10 cellular contexts compared by ENCODE assay signal in the genomic region with DNA sequence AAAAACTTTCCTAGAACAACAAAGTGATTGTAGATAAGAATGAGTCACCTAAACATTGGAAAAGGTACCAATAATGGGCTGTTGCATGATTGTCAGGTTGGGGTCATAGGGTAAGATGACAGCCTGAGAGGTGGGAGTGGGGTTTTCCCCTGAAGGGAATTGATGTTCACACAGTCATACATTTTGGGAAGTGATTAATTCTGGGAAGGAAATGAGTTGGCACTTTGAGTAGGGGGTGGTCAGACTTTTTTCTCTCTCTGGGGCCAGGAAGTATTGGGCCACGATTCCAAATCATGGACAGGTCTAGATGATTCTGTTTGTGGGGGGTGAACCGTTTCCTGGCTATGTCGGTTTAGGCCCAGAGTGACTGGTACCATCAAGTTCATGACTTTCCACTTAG. TPM values are rescaled to one million over a fixed set of nuclear protein-coding genes. Genes with fewer than 3 reads are reported as not detected.
DNase-seq lines count a peak whose midpoint lies in the region; ATAC-seq, FAIRE-seq and TF ChIP-seq lines count a peak whose summit lies in the region.
"Had no signal": no experiment of that assay in that cellular context is flagged by ENCODE, and none has a peak within 500 bp of the region (broad histone marks: within the 10 kb centered on the region; RNA-seq: fewer than 3 reads in every experiment).

No MANE protein-coding gene starts in this region.

- no peaks in the 10 kb centered on the region for H3K79me1 ChIP-seq in H1 (ENCODE audit: low read depth, low read length)

- no peak for TF ChIP-seq RAD21 in H1 (IDR thresholded peaks at IDR 0.05 in 1 of 2, conservative IDR thresholded peaks at IDR 0.05 in 1 of 2; ENCODE audit: low read depth in 2 of 2, low read length in 2 of 2)

- no peak overlapping the region for H4K8ac ChIP-seq in H1 (ENCODE audit: extremely low read depth, insufficient read depth, low read length)

- no peaks in the 10 kb centered on the region for H3K9me3 Mint-ChIP-seq in MCF 10A (ENCODE audit: unreplicated experiment)
- peaks cover 4 to 9% of the 10 kb centered on the region in 2 donors for H3K9me3 Mint-ChIP-seq in stimulated activated naive B cell treated with anti-CD40 and anti-IgM and Interleukin-4, amounts not matched to agents 10 μg/mL and 1 μg/mL and 100 μg/mL, for 72 hours

- H3K79me2 ChIP-seq in mammary epithelial cell (ENCODE audit: insufficient read depth, low read length) (no peaks in the 10 kb centered on the region), H1 (ENCODE audit: control insufficient read depth in 1 of 2, insufficient read depth in 2 of 2, low read length in 2 of 2) (no peaks in the 10 kb centered on the region)

- no peak overlapping the region for H3K4me3 Mint-ChIP-seq in MCF 10A (ENCODE audit: unreplicated experiment)
- H3K4me3 Mint-ChIP-seq in stimulated activated naive B cell treated with anti-CD40 and anti-IgM and Interleukin-4, amounts not matched to agents 10 μg/mL and 1 μg/mL and 100 μg/mL, for 72 hours = peak overlapping the region; percentile 15 to 22

- 0 out of 2 replicates have a peak overlapping the region, but pooled peaks have one; percentile 10 for H2BK20ac ChIP-seq in H1 (ENCODE audit: low read length)

- no peak overlapping the region for H2AK5ac ChIP-seq in H1 (ENCODE audit: low read depth, low read length)

- peaks cover 39% of the 10 kb centered on the region for H3K4me1 ChIP-seq in mammary epithelial cell (ENCODE audit: insufficient read depth, low read length)
- peaks cover 38% of the 10 kb centered on the region for H3K4me1 ChIP-seq in RWPE2 (ENCODE audit: insufficient read depth, poor library complexity, severe bottlenecking)
- H3K4me1 ChIP-seq in H1 (replicated peaks in 1 of 4; ENCODE audit: control insufficient read depth in 3 of 4, insufficient read depth in 4 of 4, low read length in 3 of 4) = peaks cover 0 to 9% (median 4%) of the 10 kb centered on the region in 4 experiments; a peak in 4 of 7 replicates
- H3K4me1 ChIP-seq: HAP-1 had no signal

- H4K5ac ChIP-seq in H1 (ENCODE audit: insufficient read length, low read depth, low read length) = no peak overlapping the region

- peak; percentile 36; the same call in 2 of the 3 replicates for ATAC-seq in RWPE2 (ENCODE audit: low read depth)
- peak; percentile 74 to 78 for ATAC-seq in stimulated activated naive B cell treated with anti-CD40 and anti-IgM and Interleukin-4, amounts not matched to agents 10 μg/mL and 1 μg/mL and 100 μg/mL, for 72 hours (replicated peaks)

- no peak overlapping the region for H3K18ac ChIP-seq in H1 (ENCODE audit: extremely low read depth, low read length)

- peak overlapping the region; percentile 4; the same call in 1 of the 2 replicates for H2BK12ac ChIP-seq in H1 (ENCODE audit: low read depth, low read length)

- 89% methylated on average over 1 of the region's 3 CpGs for WGBS in mammary epithelial cell (ENCODE audit: low coverage, missing lambda C conversion rate)
- WGBS in H1 (ENCODE audit: extremely low coverage in 1 of 2, insufficient coverage in 1 of 2, insufficient read length in 1 of 2, insufficient replicate concordance in 2 of 2, low coverage in 1 of 2, low lambda C conversion rate in 2 of 2, missing lambda C conversion rate in 1 of 2), 2 experiments = 89% methylated on average over 3 of the region's 3 CpGs; no CpG with 5 or more reads in 1 of the 2 experiments

- BruUV-seq in mammary epithelial cell (replicated peaks; lab: Mats Ljungman, UMichigan) (no TSS peak), MCF 10A (replicated peaks; lab: Mats Ljungman, UMichigan) (no TSS peak)

- H3K27me3 Mint-ChIP-seq in MCF 10A (ENCODE audit: insufficient read depth, unreplicated experiment) = no peaks in the 10 kb centered on the region
- H3K27me3 Mint-ChIP-seq in stimulated activated naive B cell treated with anti-CD40 and anti-IgM and Interleukin-4, amounts not matched to agents 10 μg/mL and 1 μg/mL and 100 μg/mL, for 72 hours = no peaks in the 10 kb centered on the region

- intact Hi-C loops in mammary epithelial cell (cut with micrococcal nuclease) = no loop called here
- intact Hi-C loops in MCF 10A (cut with micrococcal nuclease) = no loop called here
- intact Hi-C loops in posterior cingulate gyrus (cut with DNase I) = no loop called here

- no peaks in the 10 kb centered on the region for H4K20me1 ChIP-seq in mammary epithelial cell (ENCODE audit: insufficient read depth, low read length)
- no peaks in the 10 kb centered on the region for H4K20me1 ChIP-seq in H1 (replicated peaks in 1 of 2; ENCODE audit: control insufficient read depth in 1 of 2, insufficient read depth in 2 of 2, low read length in 2 of 2)

- dilution Hi-C loops in mammary epithelial cell (cut with HindIII; ENCODE audit: low sequenced_read_pairs) = loop anchor here (10.0 kb wide), 1 partner anchor 149 kb away; no protein-coding TSS in a partner anchor

- H3K4me1 Mint-ChIP-seq in MCF 10A (ENCODE audit: insufficient read depth, unreplicated experiment) = peaks cover 42% of the 10 kb centered on the region
- peaks cover 51 to 64% of the 10 kb centered on the region in 2 donors for H3K4me1 Mint-ChIP-seq in stimulated activated naive B cell treated with anti-CD40 and anti-IgM and Interleukin-4, amounts not matched to agents 10 μg/mL and 1 μg/mL and 100 μg/mL, for 72 hours

- H3K23ac ChIP-seq in H1 (ENCODE audit: insufficient read length) = no peak overlapping the region

- no peak overlapping the region for H3K9ac ChIP-seq in mammary epithelial cell (ENCODE audit: insufficient read depth, low read length)
- no peak overlapping the region for H3K9ac ChIP-seq in H1 (replicated peaks in 1 of 4; ENCODE audit: extremely low read depth in 1 of 4, low read depth in 3 of 4, low read length in 3 of 4)

- H3K9me3 ChIP-seq in mammary epithelial cell (replicated peaks; ENCODE audit: insufficient read depth, low read length) (no peaks in the 10 kb centered on the region), RWPE2 (ENCODE audit: severe bottlenecking) (no peaks in the 10 kb centered on the region), H1 (ENCODE audit: insufficient read depth in 2 of 2, low read depth in 1 of 2, low read length in 1 of 2) (no peaks in the 10 kb centered on the region)
- H3K9me3 ChIP-seq: HAP-1 had no signal

- no peak overlapping the region for H3K14ac ChIP-seq in H1 (ENCODE audit: insufficient read length)

- H3K56ac ChIP-seq in H1 (replicated peaks; ENCODE audit: insufficient read length, low read depth, low read length) = no peak overlapping the region

- no peak for TF ChIP-seq EP300 in H1 (IDR thresholded peaks at IDR 0.05; ENCODE audit: borderline replicate concordance in 1 of 2, low read depth in 2 of 2, low read length in 2 of 2)

- H3K4me3 ChIP-seq in mammary epithelial cell (replicated peaks in 1 of 3; ENCODE audit: insufficient read depth in 1 of 3, low read depth in 2 of 3, low read length in 3 of 3) (no peak overlapping the region), RWPE2 (ENCODE audit: severe bottlenecking) (no peak overlapping the region), H1 (ENCODE audit: extremely low read depth in 1 of 4, insufficient read depth in 2 of 4, low read depth in 3 of 4, low read length in 4 of 4) (no peak overlapping the region)
- H3K4me3 ChIP-seq: HAP-1 had no signal

- no peak overlapping the region for H3K4ac ChIP-seq in H1 (replicated peaks; ENCODE audit: insufficient read length, low read depth, low read length)

- POLR2A ChIA-PET in MCF 10A (lab: Yijun Ruan, JAX) (no interaction called here), H1 (lab: Charles Lee; ENCODE audit: partially characterized antibody) (no interaction called here)

- no peak overlapping the region for H2BK120ac ChIP-seq in H1 (replicated peaks; ENCODE audit: low read depth, low read length)

- no peak overlapping the region for H2BK5ac ChIP-seq in H1 (ENCODE audit: low read depth, low read length)

- no peak for FAIRE-seq in H1 (lab: Jason Lieb, UNC)

- TF ChIP-seq CTCF in mammary epithelial cell (conservative IDR thresholded peaks at IDR 0.05 in 1 of 2, IDR thresholded peaks at IDR 0.05 in 1 of 2; ENCODE audit: extremely low read depth in 1 of 2, insufficient read depth in 1 of 2, low read depth in 1 of 2, low read length in 2 of 2) (no peak), MCF 10A (IDR thresholded peaks at IDR 0.05; ENCODE audit: unreplicated experiment) (no peak), RWPE2 (IDR thresholded peaks at IDR 0.05; ENCODE audit: poor library complexity, severe bottlenecking) (no peak), H1 (IDR thresholded peaks at IDR 0.05; ENCODE audit: control extremely low read depth in 1 of 3, insufficient read depth in 1 of 3, low read depth in 1 of 3, low read length in 3 of 3) (no peak)

- CTCF ChIA-PET in mammary epithelial cell (lab: Charles Lee; ENCODE audit: low non-redundant PET) (no interaction called here), MCF 10A (lab: Yijun Ruan, JAX) (interaction anchor here (0.8 to 4.4 kb wide), 2 partner anchors 12 to 70 kb away, joined by 3 to 25 read pairs; no protein-coding TSS in a partner anchor), H1 (lab: Charles Lee; ENCODE audit: partially characterized antibody) (no interaction called here)

- H3K36me3 Mint-ChIP-seq in MCF 10A (ENCODE audit: insufficient read depth, unreplicated experiment) = peaks cover 5% of the 10 kb centered on the region
- peaks cover 2 to 9% of the 10 kb centered on the region in 2 donors for H3K36me3 Mint-ChIP-seq in stimulated activated naive B cell treated with anti-CD40 and anti-IgM and Interleukin-4, amounts not matched to agents 10 μg/mL and 1 μg/mL and 100 μg/mL, for 72 hours

- no peaks in the 10 kb centered on the region for H3K23me2 ChIP-seq in H1 (ENCODE audit: low read depth, low read length)

- in situ Hi-C loops in mammary epithelial cell (cut with MboI; ENCODE audit: low sequenced_read_pairs in 2 of 2) = no loop called here

- no peak overlapping the region for H3K27ac Mint-ChIP-seq in MCF 10A (ENCODE audit: low read depth, unreplicated experiment)
- peak overlapping the region; percentile 91 for H3K27ac Mint-ChIP-seq in stimulated activated naive B cell treated with anti-CD40 and anti-IgM and Interleukin-4, amounts not matched to agents 10 μg/mL and 1 μg/mL and 100 μg/mL, for 72 hours

- H2BK15ac ChIP-seq in H1 (ENCODE audit: low read length) = no peak overlapping the region

- peak; percentile 50 for DNase-seq in mammary epithelial cell
- no peak for DNase-seq in MCF 10A (ENCODE audit: unreplicated experiment)
- no peak for DNase-seq in RWPE2 (ENCODE audit: low spot score)
- no peak for DNase-seq in H1 (ENCODE audit: low read depth in 1 of 2, low spot score in 2 of 2)
- peak; percentile 54 for DNase-seq in stimulated activated naive B cell treated with anti-CD40 and anti-IgM and Interleukin-4, amounts not matched to agents 10 μg/mL and 1 μg/mL and 100 μg/mL, for 72 hours
- no peak for DNase-seq in central memory CD4-positive, alpha-beta T cell
- no peak for DNase-seq in NCI-H146 treated with DMSO at 0.1 percent for 48 hours (lab: John Stamatoyannopoulos, UW; ENCODE audit: unreplicated experiment)
- no peak for DNase-seq in posterior cingulate gyrus

- H4K91ac ChIP-seq in H1 (replicated peaks; ENCODE audit: insufficient read length, low read length) = no peak overlapping the region

- H3K27ac ChIP-seq in mammary epithelial cell (ENCODE audit: insufficient read depth, low read depth, low read length) (no peak overlapping the region), RWPE2 (ENCODE audit: poor library complexity, severe bottlenecking) (peak overlapping the region; percentile 90), H1 (ENCODE audit: low read depth, low read length) (no peak overlapping the region)

- H2AFZ ChIP-seq in mammary epithelial cell (ENCODE audit: low read depth, low read length) (no peak overlapping the region), H1 (ENCODE audit: low read length) (no peak overlapping the region)

- no peaks in the 10 kb centered on the region for H3K36me3 ChIP-seq in mammary epithelial cell (ENCODE audit: insufficient read depth, low read length)
- no peaks in the 10 kb centered on the region for H3K36me3 ChIP-seq in RWPE2 (ENCODE audit: low read depth)
- H3K36me3 ChIP-seq in H1 (ENCODE audit: control insufficient read depth in 2 of 4, insufficient read depth in 4 of 4, low read length in 3 of 4) = no peaks in the 10 kb centered on the region
- H3K36me3 ChIP-seq: HAP-1 had no signal

- no peak for TF ChIP-seq POLR2A in H1 (IDR thresholded peaks at IDR 0.05; ENCODE audit: control extremely low read depth in 1 of 2, low read depth in 2 of 2, low read length in 2 of 2)

- H3K4me2 ChIP-seq in mammary epithelial cell (ENCODE audit: insufficient read depth, low read depth, low read length) (no peak overlapping the region), H1 (ENCODE audit: insufficient read depth in 1 of 2, low read depth in 2 of 2, low read length in 2 of 2) (no peak overlapping the region)

- H3K27me3 ChIP-seq in mammary epithelial cell (ENCODE audit: insufficient read depth, low read length) = no peaks in the 10 kb centered on the region
- no peaks in the 10 kb centered on the region for H3K27me3 ChIP-seq in RWPE2 (ENCODE audit: insufficient read depth, poor library complexity, severe bottlenecking)
- no peaks in the 10 kb centered on the region for H3K27me3 ChIP-seq in H1 (replicated peaks in 1 of 4; ENCODE audit: control insufficient read depth in 3 of 4, extremely low read depth in 1 of 4, insufficient read depth in 3 of 4, low read length in 3 of 4)

RNA-seq across cellular contexts. Expression of gene TNFSF8, which starts 36.8 kb away (rescaled TPM):
- total RNA-seq in mammary epithelial cell = not detected
- not detected for polyA plus RNA-seq in mammary epithelial cell
- not detected for polyA minus RNA-seq in mammary epithelial cell
- not detected in 2 replicates for total RNA-seq in MCF 10A (2022)
- not detected in 2 replicates for total RNA-seq in H1 (2021; fragmentation: NEBNext Ultra II Directional; extraction: Animal tissue kit (Norgen Biotek cat#: 25700))
- polyA plus RNA-seq in H1 (2011; rRNA removed) = not detected in 2 replicates
- polyA plus RNA-seq in H1 (2011; cell fraction: cytosol; rRNA removed) = not detected
- polyA plus RNA-seq in H1 (2011; cell fraction: nucleus; rRNA removed) = not detected
- not detected in 4 replicates for polyA plus RNA-seq in H1 (2012, experiment 1 of 2)
- polyA plus RNA-seq in H1 (2012, experiment 2 of 2) = not detected
- polyA plus RNA-seq in H1 (2013, experiment 1 of 2) = not detected
- polyA plus RNA-seq in H1 (2013, experiment 2 of 2) = not detected
- not detected in 2 replicates for polyA minus RNA-seq in H1 (2011; rRNA and poly(A)+ RNA removed)
- not detected for polyA minus RNA-seq in H1 (2011; cell fraction: cytosol; rRNA and poly(A)+ RNA removed)
- polyA minus RNA-seq in H1 (2011; cell fraction: nucleus; rRNA and poly(A)+ RNA removed) = not detected
- polyA plus RNA-seq: BJ had no signal

Comparison
In these comparisons a context has a peak if more than half of its experiments do, and no peak if none do; other contexts are left out.
1. DNase-seq: peak in mammary epithelial cell (single experiment) and stimulated activated naive B cell treated with anti-CD40 and anti-IgM and Interleukin-4, amounts not matched to agents 10 μg/mL and 1 μg/mL and 100 μg/mL, for 72 hours (single experiment); none in MCF 10A (single experiment), RWPE2 (single experiment), H1 (0 of 2), central memory CD4-positive, alpha-beta T cell (single experiment), NCI-H146 treated with DMSO at 0.1 percent for 48 hours (single experiment) and posterior cingulate gyrus (0 of 10).